In the genomic region with DNA sequence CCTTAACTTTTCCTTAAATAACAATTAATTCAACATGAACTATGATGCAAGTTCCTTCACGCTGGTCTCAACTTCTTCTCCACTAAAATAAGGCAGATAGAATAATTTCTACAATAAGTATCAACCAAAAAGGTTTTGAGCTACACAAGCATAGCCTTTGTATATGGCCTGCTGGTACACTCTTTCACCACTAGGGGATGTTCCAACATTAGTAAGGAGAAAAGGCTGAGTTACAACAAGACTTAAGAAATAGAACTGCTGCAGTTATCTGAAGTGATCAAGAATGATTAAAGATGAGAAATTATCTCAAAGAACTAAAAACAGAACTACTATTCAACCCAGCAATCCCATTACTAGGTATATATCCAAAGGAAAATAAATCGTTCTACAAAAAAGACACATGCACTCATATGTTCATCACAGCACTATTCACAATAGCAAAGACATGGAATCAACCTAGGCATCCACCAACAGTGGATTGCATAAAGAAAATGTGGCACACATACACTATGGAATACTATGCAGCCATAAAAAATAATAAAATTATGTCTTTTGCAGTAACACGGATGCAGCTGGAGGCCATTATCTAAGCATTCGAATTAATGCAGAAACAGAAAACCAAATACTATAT, we compare ENCODE assay signal across 8 cellular contexts. TPM values are rescaled to one million over a fixed set of nuclear protein-coding genes. Genes with fewer than 3 reads are reported as not detected.
DNase-seq lines count a peak whose midpoint lies in the region; ATAC-seq, FAIRE-seq and TF ChIP-seq lines count a peak whose summit lies in the region.

No MANE protein-coding gene starts in this region.

- peaks cover 14% of the 10 kb centered on the region for H3K4me1 Mint-ChIP-seq in astrocyte (ENCODE audit: low read depth, unreplicated experiment)
- H3K4me1 Mint-ChIP-seq in stimulated activated naive B cell treated with anti-CD40 and anti-IgM and Interleukin-4, amounts not matched to agents 10 μg/mL and 1 μg/mL and 100 μg/mL, for 72 hours: peaks cover 8 to 11% of the 10 kb centered on the region in 2 donors

- peak; percentile 59 for FAIRE-seq in astrocyte (lab: Jason Lieb, UNC)

- DNase-seq in CD1c-positive myeloid dendritic cell (ENCODE audit: extremely low spot score) (peak; percentile 81), NCI-H345 treated with DMSO at 0.1 percent for 48 hours (lab: John Stamatoyannopoulos, UW; ENCODE audit: unreplicated experiment) (peak; percentile 58), astrocyte (ENCODE audit: low read depth) (peak; percentile 61), iPS-NIHi11 (ENCODE audit: low spot score) (peak; percentile 47)
- no peak for DNase-seq in stimulated activated naive B cell treated with anti-CD40 and anti-IgM and Interleukin-4, amounts not matched to agents 10 μg/mL and 1 μg/mL and 100 μg/mL, for 72 hours

- no peak overlapping the region for H3K4me3 Mint-ChIP-seq in astrocyte (ENCODE audit: unreplicated experiment)
- no peak overlapping the region for H3K4me3 Mint-ChIP-seq in stimulated activated naive B cell treated with anti-CD40 and anti-IgM and Interleukin-4, amounts not matched to agents 10 μg/mL and 1 μg/mL and 100 μg/mL, for 72 hours

- H3K27ac ChIP-seq in astrocyte (ENCODE audit: low read depth, low read length): no peak overlapping the region

- no peaks in the 10 kb centered on the region for H3K36me3 ChIP-seq in astrocyte (ENCODE audit: insufficient read depth, low read length)

- no peaks in the 10 kb centered on the region for H3K27me3 ChIP-seq in astrocyte (ENCODE audit: insufficient read depth, low read length)

- TF ChIP-seq CTCF in astrocyte (IDR thresholded peaks at IDR 0.05; ENCODE audit: insufficient read depth, low read depth, low read length): peak; percentile 99

- no peaks in the 10 kb centered on the region for H3K9me3 Mint-ChIP-seq in astrocyte (ENCODE audit: unreplicated experiment)
- no peaks in the 10 kb centered on the region for H3K9me3 Mint-ChIP-seq in stimulated activated naive B cell treated with anti-CD40 and anti-IgM and Interleukin-4, amounts not matched to agents 10 μg/mL and 1 μg/mL and 100 μg/mL, for 72 hours

- no peak overlapping the region for H3K4me2 ChIP-seq in astrocyte (ENCODE audit: low read length)

- H3K27ac Mint-ChIP-seq in astrocyte (ENCODE audit: unreplicated experiment): no peak overlapping the region
- H3K27ac Mint-ChIP-seq in stimulated activated naive B cell treated with anti-CD40 and anti-IgM and Interleukin-4, amounts not matched to agents 10 μg/mL and 1 μg/mL and 100 μg/mL, for 72 hours: no peak overlapping the region

- peaks cover 72% of the 10 kb centered on the region for H4K20me1 ChIP-seq in astrocyte (ENCODE audit: insufficient read depth, low read length)

- H3K4me3 ChIP-seq in astrocyte (ENCODE audit: insufficient read depth, low read depth, low read length): no peak overlapping the region

- H3K9me3 ChIP-seq in astrocyte (ENCODE audit: insufficient read depth, low read depth, low read length): no peaks in the 10 kb centered on the region

- ATAC-seq in GM18511 (IDR thresholded peaks at IDR 0.05; ENCODE audit: unreplicated experiment) (peak; percentile 85), HG03103 (IDR thresholded peaks at IDR 0.05; ENCODE audit: low read depth, unreplicated experiment) (peak; percentile 68), GM21576 (IDR thresholded peaks at IDR 0.05; ENCODE audit: unreplicated experiment) (no peak)
- ATAC-seq in stimulated activated naive B cell treated with anti-CD40 and anti-IgM and Interleukin-4, amounts not matched to agents 10 μg/mL and 1 μg/mL and 100 μg/mL, for 72 hours (replicated peaks): peak; percentile 77 to 81

- H3K36me3 Mint-ChIP-seq in astrocyte (ENCODE audit: low read depth, unreplicated experiment): no peaks in the 10 kb centered on the region
- H3K36me3 Mint-ChIP-seq in stimulated activated naive B cell treated with anti-CD40 and anti-IgM and Interleukin-4, amounts not matched to agents 10 μg/mL and 1 μg/mL and 100 μg/mL, for 72 hours: no peaks in the 10 kb centered on the region

- no peak overlapping the region for H3K9ac ChIP-seq in astrocyte (ENCODE audit: low read length)

- peaks cover 20% of the 10 kb centered on the region for H3K4me1 ChIP-seq in astrocyte (ENCODE audit: insufficient read depth, low read length)

- no peak overlapping the region for H2AFZ ChIP-seq in astrocyte (ENCODE audit: low read depth, low read length)

- H3K27me3 Mint-ChIP-seq in astrocyte (ENCODE audit: low read depth, unreplicated experiment): no peaks in the 10 kb centered on the region
- no peaks in the 10 kb centered on the region for H3K27me3 Mint-ChIP-seq in stimulated activated naive B cell treated with anti-CD40 and anti-IgM and Interleukin-4, amounts not matched to agents 10 μg/mL and 1 μg/mL and 100 μg/mL, for 72 hours

- H3K79me2 ChIP-seq in astrocyte (ENCODE audit: insufficient read depth, low read length): peaks cover 100% of the 10 kb centered on the region

RNA-seq across cellular contexts. Expression of a gene that starts 14.4 kb away (rescaled TPM):
- total RNA-seq in astrocyte: 76.3 and 79.2 TPM in 2 replicates
